In the genomic region with DNA sequence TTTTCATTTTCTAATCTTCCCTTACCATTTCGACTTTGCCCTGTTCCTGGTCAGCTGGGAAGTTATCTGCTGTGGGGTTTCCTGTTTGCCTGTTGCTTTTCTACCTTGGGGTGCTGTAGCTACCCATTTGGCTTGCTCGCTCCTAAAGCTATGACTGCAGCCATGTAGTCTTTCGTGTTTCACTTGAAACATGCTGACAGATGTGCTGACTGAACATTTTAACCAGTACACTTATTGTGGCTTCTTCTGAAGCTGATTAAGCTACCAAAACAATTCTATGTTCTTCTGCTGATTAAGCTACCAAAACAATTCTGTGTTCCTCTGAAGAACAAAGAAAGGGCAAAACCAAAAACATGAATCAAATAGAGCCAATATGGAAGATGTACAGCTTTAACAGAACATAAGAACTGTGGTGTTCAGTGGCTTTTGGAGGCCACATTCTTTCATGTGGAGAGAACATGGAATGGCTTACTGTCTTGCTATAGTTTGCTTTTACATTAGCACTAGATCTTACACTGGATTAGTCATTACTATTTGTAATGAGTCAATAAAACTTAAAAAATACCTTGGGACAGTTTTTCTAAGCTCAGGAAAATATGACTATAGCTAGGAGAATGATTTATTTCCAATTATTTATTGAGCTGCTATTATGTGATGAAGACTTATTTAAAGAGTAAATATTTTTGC, we compare ENCODE assay signal across 25 cellular contexts.
A peak's percentile ranks its signal among the peaks of the same experiment; 100 is the strongest.
DNase-seq lines count a peak whose midpoint lies in the region; ATAC-seq, FAIRE-seq and TF ChIP-seq lines count a peak whose summit lies in the region.
"Had no signal": no experiment of that assay in that cellular context is flagged by ENCODE, and none has a peak within 500 bp of the region (broad histone marks: within the 10 kb centered on the region; RNA-seq: fewer than 3 reads in every experiment).

No MANE protein-coding gene starts in this region.

- peak overlapping the region; percentile 37 for H3K4me2 ChIP-seq in HepG2 (ENCODE audit: low read depth, low read length)

- peaks cover 66% of the 10 kb centered on the region for H3K4me1 Mint-ChIP-seq in nephron
- H3K4me1 Mint-ChIP-seq: activated naive CD8-positive, alpha-beta T cell treated with anti-CD3 and anti-CD28 coated beads for 36 hours; CD4-positive, alpha-beta memory T cell had no signal

- H3K27me3 ChIP-seq in HepG2 (ENCODE audit: control insufficient read depth in 1 of 2, insufficient read depth in 2 of 2, low read length in 2 of 2) = no peaks in the 10 kb centered on the region
- no peaks in the 10 kb centered on the region for H3K27me3 ChIP-seq in right lobe of liver
- H3K27me3 ChIP-seq in brain microvascular endothelial cell (replicated peaks) = no peaks in the 10 kb centered on the region
- no peaks in the 10 kb centered on the region for H3K27me3 ChIP-seq in gastroesophageal sphincter
- H3K27me3 ChIP-seq: transverse colon had no signal

- no peaks in the 10 kb centered on the region for H3K79me2 ChIP-seq in HepG2 (ENCODE audit: insufficient read depth, low read length)

- H3K4me1 ChIP-seq in HepG2 (ENCODE audit: insufficient read depth, low read length) (peaks cover 13% of the 10 kb centered on the region), right lobe of liver (no peaks in the 10 kb centered on the region), gastroesophageal sphincter (peaks cover under 1 to 54% (median 12%) of the 10 kb centered on the region in 3 donors)

- no TSS peak for BruUV-seq in HepG2 (replicated peaks; lab: Mats Ljungman, UMichigan)

- no peak for TF ChIP-seq EP300 in HepG2 (IDR thresholded peaks at IDR 0.05; ENCODE audit: low read depth in 2 of 2, low read length in 2 of 2)
- TF ChIP-seq EP300 in HepG2 (CRISPR knock-in tag; IDR thresholded peaks at IDR 0.05; ENCODE audit: borderline replicate concordance) = no peak
- TF ChIP-seq EP300 in gastroesophageal sphincter (IDR thresholded peaks at IDR 0.05) = no peak

- no peak for TF ChIP-seq CTCF in HepG2 (CRISPR knock-in tag; IDR thresholded peaks at IDR 0.05)
- no peak for TF ChIP-seq CTCF in right lobe of liver (IDR thresholded peaks at IDR 0.05)
- no peak for TF ChIP-seq CTCF in brain microvascular endothelial cell (IDR thresholded peaks at IDR 0.05; ENCODE audit: low read depth, low read length, missing control alignments)
- TF ChIP-seq CTCF in nephron (IDR thresholded peaks at IDR 0.05; ENCODE audit: unreplicated experiment in 3 of 3) = no peak
- no peak for TF ChIP-seq CTCF in gastroesophageal sphincter (IDR thresholded peaks at IDR 0.05)

- ATAC-seq in HepG2 (no peak), right lobe of liver (no peak), gastroesophageal sphincter (no peak)
- ATAC-seq: natural killer cell treated with Interleukin-12 subunit alpha and Interleukin-12 subunit beta and Interleukin-15 and Interleukin-18, amount 100 ng/mL, for 72 hours; stimulated activated naive CD8-positive, alpha-beta T cell treated with anti-CD3 and anti-CD28 coated beads, Interleukin-15, Interleukin-2, amounts not matched to agents 100 U/mL and 50 U/mL, for 24 hours had no signal

- intact Hi-C loops in HepG2 (cut with micrococcal nuclease; ENCODE audit: unreplicated experiment) = no loop called here
- intact Hi-C loops in right lobe of liver (cut with DNase I) = no loop called here

- H3K36me3 ChIP-seq in HepG2 (replicated peaks in 1 of 2; ENCODE audit: control insufficient read depth in 1 of 2, insufficient read depth in 2 of 2, low read length in 2 of 2) (no peaks in the 10 kb centered on the region), right lobe of liver (no peaks in the 10 kb centered on the region), brain microvascular endothelial cell (replicated peaks) (no peaks in the 10 kb centered on the region), gastroesophageal sphincter (no peaks in the 10 kb centered on the region)
- H3K36me3 ChIP-seq: transverse colon, WERI-Rb-1 had no signal

- no peak overlapping the region for H3K27ac ChIP-seq in HepG2 (ENCODE audit: extremely low read length, insufficient read depth, low read length)
- no peak overlapping the region for H3K27ac ChIP-seq in right lobe of liver
- H3K27ac ChIP-seq in brain microvascular endothelial cell = peak overlapping the region; percentile 8
- H3K27ac ChIP-seq in gastroesophageal sphincter = peak overlapping the region in 2 of 4 donors; percentile 7 to 30
- H3K27ac ChIP-seq: transverse colon, WERI-Rb-1 had no signal

- DNase-seq in HepG2 (ENCODE audit: low spot score) (no peak), right lobe of liver (no peak), brain microvascular endothelial cell (no peak), NCI-H2196 treated with DMSO at 0.1 percent for 48 hours (lab: John Stamatoyannopoulos, UW; ENCODE audit: unreplicated experiment) (no peak), NAMALWA (ENCODE audit: low spot score) (no peak), A172 (ENCODE audit: low spot score) (no peak)
- DNase-seq: activated CD4-positive, alpha-beta memory T cell treated with anti-CD3 and anti-CD28 coated beads for 36 hours; activated naive CD8-positive, alpha-beta T cell treated with anti-CD3 and anti-CD28 coated beads for 36 hours; activated T-cell treated with anti-CD3 and anti-CD28 coated beads, Interleukin-2, amount 50 U/mL, for 1 hour; CD4-positive, alpha-beta memory T cell; DMS53; erythroblast; head of caudate nucleus; mesendoderm; NCI-H1436; NCI-H2171 treated with DMSO at 0.1 percent for 48 hours; stimulated activated naive CD8-positive, alpha-beta T cell treated with anti-CD3 and anti-CD28 coated beads, Interleukin-15, Interleukin-2, amounts not matched to agents 100 U/mL and 50 U/mL, for 24 hours; transverse colon; WERI-Rb-1 had no signal

- in situ Hi-C loops in HepG2 (cut with HindIII; ENCODE audit: extremely low pct_ligation_motif_present, low pct_unique_long_range_greater_than_20kb) = no loop called here
- in situ Hi-C loops in brain microvascular endothelial cell (cut with HindIII; ENCODE audit: low pct_ligation_motif_present, low sequenced_read_pairs) = no loop called here

- no peak for FAIRE-seq in HepG2 (lab: Jason Lieb, UNC)

- H3K9ac ChIP-seq in HepG2 (ENCODE audit: insufficient read depth, low read depth, low read length) = no peak overlapping the region

- 51% methylated on average over 3 of the region's 3 CpGs for WGBS in HepG2 (ENCODE audit: low lambda C conversion rate)
- WGBS in right lobe of liver (ENCODE audit: insufficient coverage, low coverage, low lambda C conversion rate, missing lambda C conversion rate) = 40% methylated on average over 3 of the region's 3 CpGs
- WGBS in gastroesophageal sphincter (ENCODE audit: low coverage in 1 of 2), 2 donors = 43 to 68% methylated on average over 3 of the region's 3 CpGs

- no peaks in the 10 kb centered on the region for H3K27me3 Mint-ChIP-seq in nephron (ENCODE audit: low read depth)
- H3K27me3 Mint-ChIP-seq: activated CD4-positive, alpha-beta memory T cell treated with anti-CD3 and anti-CD28 coated beads for 36 hours; activated naive CD8-positive, alpha-beta T cell treated with anti-CD3 and anti-CD28 coated beads for 36 hours; CD4-positive, alpha-beta memory T cell; dendritic cell treated with granulocyte-macrophage colony-stimulating factor and Interleukin-4, amounts not matched to agents 40 ng/mL and 50 ng/mL, for 4 days had no signal

- peak overlapping the region; percentile 37 for H2AFZ ChIP-seq in HepG2 (ENCODE audit: low read length)

- TF ChIP-seq POLR2A in HepG2 (IDR thresholded peaks at IDR 0.05; ENCODE audit: insufficient read depth in 1 of 2, low read depth in 2 of 2, low read length in 2 of 2) (no peak), right lobe of liver (IDR thresholded peaks at IDR 0.05) (no peak), gastroesophageal sphincter (IDR thresholded peaks at IDR 0.05) (no peak)

- no peak for TF ChIP-seq RAD21 in HepG2 (CRISPR knock-in tag; IDR thresholded peaks at IDR 0.05)

- H3K9me3 ChIP-seq in HepG2 (ENCODE audit: low read length) = no peaks in the 10 kb centered on the region
- H3K9me3 ChIP-seq in right lobe of liver = no peaks in the 10 kb centered on the region
- H3K9me3 ChIP-seq in gastroesophageal sphincter = no peaks in the 10 kb centered on the region
- H3K9me3 ChIP-seq: transverse colon had no signal

- CTCF ChIA-PET in HepG2 (lab: Yijun Ruan, JAX; ENCODE audit: low intra/inter-chr PET ratio, low total read pairs) = no interaction called here

- H4K20me1 ChIP-seq in HepG2 (ENCODE audit: insufficient read depth, low read length) = no peaks in the 10 kb centered on the region

- H3K4me3 ChIP-seq in HepG2 (replicated peaks in 1 of 3; ENCODE audit: insufficient read depth in 1 of 3, low read depth in 2 of 3, low read length in 3 of 3) = peak overlapping the region in 1 of 3 experiments; percentile 3; a peak in 1 of 6 replicates
- H3K4me3 ChIP-seq in right lobe of liver = no peak overlapping the region
- no peak overlapping the region for H3K4me3 ChIP-seq in brain microvascular endothelial cell (ENCODE audit: low read depth, low read length)
- H3K4me3 ChIP-seq in gastroesophageal sphincter = no peak overlapping the region
- H3K4me3 ChIP-seq: transverse colon had no signal

- no peaks in the 10 kb centered on the region for H3K9me3 Mint-ChIP-seq in nephron
- H3K9me3 Mint-ChIP-seq: activated CD4-positive, alpha-beta memory T cell treated with anti-CD3 and anti-CD28 coated beads for 36 hours; activated naive CD8-positive, alpha-beta T cell treated with anti-CD3 and anti-CD28 coated beads for 36 hours; dendritic cell treated with granulocyte-macrophage colony-stimulating factor and Interleukin-4, amounts not matched to agents 40 ng/mL and 50 ng/mL, for 4 days; natural killer cell treated with Interleukin-12 subunit alpha and Interleukin-12 subunit beta and Interleukin-15 and Interleukin-18, amount 100 ng/mL, for 72 hours; T-helper 1 cell treated with Interleukin-12 subunit alpha and Interleukin-12 subunit beta and Interleukin-4 antibody, amounts not matched to agents 30 μg/mL and 1 μg/mL, for 36 hours had no signal

- no peaks in the 10 kb centered on the region for H3K36me3 Mint-ChIP-seq in nephron (ENCODE audit: low read depth)
- H3K36me3 Mint-ChIP-seq: activated CD4-positive, alpha-beta memory T cell treated with anti-CD3 and anti-CD28 coated beads for 36 hours; activated naive CD8-positive, alpha-beta T cell treated with anti-CD3 and anti-CD28 coated beads for 36 hours; brain; CD4-positive, alpha-beta memory T cell; natural killer cell treated with Interleukin-12 subunit alpha and Interleukin-12 subunit beta and Interleukin-15 and Interleukin-18, amount 100 ng/mL, for 72 hours had no signal

- POLR2A ChIA-PET in HepG2 (lab: Yijun Ruan, JAX) = no interaction called here

- no peak overlapping the region for H3K4me3 Mint-ChIP-seq in nephron
- H3K4me3 Mint-ChIP-seq: activated CD4-positive, alpha-beta memory T cell treated with anti-CD3 and anti-CD28 coated beads for 36 hours; activated naive CD8-positive, alpha-beta T cell treated with anti-CD3 and anti-CD28 coated beads for 36 hours; brain; CD4-positive, alpha-beta memory T cell; dendritic cell treated with granulocyte-macrophage colony-stimulating factor and Interleukin-4, amounts not matched to agents 40 ng/mL and 50 ng/mL, for 4 days; natural killer cell treated with Interleukin-12 subunit alpha and Interleukin-12 subunit beta and Interleukin-15 and Interleukin-18, amount 100 ng/mL, for 72 hours; T-helper 1 cell treated with Interleukin-12 subunit alpha and Interleukin-12 subunit beta and Interleukin-4 antibody, amounts not matched to agents 30 μg/mL and 1 μg/mL, for 36 hours had no signal

- peak overlapping the region; percentile 19 to 79 (median 46) for H3K27ac Mint-ChIP-seq in nephron
- H3K27ac Mint-ChIP-seq: activated CD4-positive, alpha-beta memory T cell treated with anti-CD3 and anti-CD28 coated beads for 36 hours; activated naive CD8-positive, alpha-beta T cell treated with anti-CD3 and anti-CD28 coated beads for 36 hours; CD4-positive, alpha-beta memory T cell; dendritic cell treated with granulocyte-macrophage colony-stimulating factor and Interleukin-4, amounts not matched to agents 40 ng/mL and 50 ng/mL, for 4 days; natural killer cell treated with Interleukin-12 subunit alpha and Interleukin-12 subunit beta and Interleukin-15 and Interleukin-18, amount 100 ng/mL, for 72 hours; T-helper 1 cell treated with Interleukin-12 subunit alpha and Interleukin-12 subunit beta and Interleukin-4 antibody, amounts not matched to agents 30 μg/mL and 1 μg/mL, for 36 hours had no signal
